ENCODE assay signal across 17 cellular contexts in the genomic region with DNA sequence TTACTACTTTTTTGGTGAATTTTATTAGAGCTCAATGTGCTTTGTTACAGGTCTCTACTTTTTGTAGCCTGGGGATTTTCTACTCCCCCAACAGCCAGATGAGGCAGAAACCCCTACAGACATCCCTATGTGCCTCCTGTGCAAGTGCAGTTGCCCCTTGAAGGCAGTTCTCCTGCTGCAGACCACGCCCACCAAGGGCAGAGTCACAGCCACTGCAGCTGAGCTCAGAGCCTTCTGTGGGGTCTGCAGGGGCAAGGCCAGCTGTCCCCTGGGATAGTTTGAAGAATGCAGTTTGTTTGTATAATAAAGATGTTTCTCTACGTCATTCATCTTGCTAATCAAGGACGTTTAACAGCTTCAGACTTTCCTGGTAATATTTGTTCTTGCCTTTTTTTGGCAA.
A peak's percentile ranks its signal among the peaks of the same experiment; 100 is the strongest.
DNase-seq lines count a peak whose midpoint lies in the region; ATAC-seq and TF ChIP-seq lines count a peak whose summit lies in the region.
"Had no signal": no experiment of that assay in that cellular context is flagged by ENCODE, and none has a peak within 500 bp of the region (broad histone marks: within the 10 kb centered on the region; RNA-seq: fewer than 3 reads in every experiment).

No MANE protein-coding gene starts in this region.

- no peak overlapping the region for H4K8ac ChIP-seq in mesendoderm (ENCODE audit: low read depth, low read length)

- peaks cover 0 to 5% (median 0%) of the 10 kb centered on the region in 3 donors for H3K9me3 ChIP-seq in tibial artery
- H3K9me3 ChIP-seq: BE2C had no signal

- H2BK15ac ChIP-seq in mesendoderm (replicated peaks; ENCODE audit: low read depth) = no peak overlapping the region

- no peaks in the 10 kb centered on the region for H3K27me3 ChIP-seq in GM23338 (ENCODE audit: insufficient read depth)
- H3K27me3 ChIP-seq in mesendoderm (ENCODE audit: insufficient read depth, low read length, poor library complexity) = no peaks in the 10 kb centered on the region
- peaks cover 0 to 3% of the 10 kb centered on the region in 2 donors for H3K27me3 ChIP-seq in tibial artery
- H3K27me3 ChIP-seq: BE2C had no signal

- no CpG with 5 or more reads among the region's 3 CpGs for WGBS in mesendoderm (ENCODE audit: extremely low coverage, insufficient coverage, low lambda C conversion rate)

- no peak overlapping the region for H3K23ac ChIP-seq in mesendoderm (ENCODE audit: low read length)

- H3K4me2 ChIP-seq in GM23338 (no peak overlapping the region), mesendoderm (ENCODE audit: low read length) (no peak overlapping the region)

- no peaks in the 10 kb centered on the region for H3K79me1 ChIP-seq in mesendoderm (ENCODE audit: low read length)

- H3K4ac ChIP-seq in mesendoderm (ENCODE audit: low read depth, low read length) = no peak overlapping the region

- intact Hi-C loops in tibial artery (cut with DNase I; ENCODE audit: low total_unique reads) = no loop called here

- H3K27ac Mint-ChIP-seq in GM23338 (no peak overlapping the region), WTC11 (no peak overlapping the region)
- H3K27ac Mint-ChIP-seq: CD8-positive, alpha-beta memory T cell had no signal

- H3K27ac ChIP-seq in GM23338 (ENCODE audit: low read depth) (no peak overlapping the region), mesendoderm (ENCODE audit: low read depth, low read length) (no peak overlapping the region), tibial artery (no peak overlapping the region)

- H3K4me3 Mint-ChIP-seq in GM23338 (no peak overlapping the region), WTC11 (no peak overlapping the region)
- H3K4me3 Mint-ChIP-seq: CD4-positive, CD25-positive, alpha-beta regulatory T cell; CD8-positive, alpha-beta memory T cell had no signal

- H2BK5ac ChIP-seq in mesendoderm (ENCODE audit: low read length) = no peak overlapping the region

- H3K36me3 ChIP-seq in GM23338 (ENCODE audit: insufficient read depth) (no peaks in the 10 kb centered on the region), mesendoderm (ENCODE audit: control insufficient read depth, insufficient read depth, low read length) (no peaks in the 10 kb centered on the region), tibial artery (no peaks in the 10 kb centered on the region)
- H3K36me3 ChIP-seq: BE2C had no signal

- no peaks in the 10 kb centered on the region for H4K20me1 ChIP-seq in GM23338 (replicated peaks; ENCODE audit: insufficient read depth)

- ATAC-seq in GM23338 (peak; percentile 91), WTC11 (peak; percentile 86)

- H3K56ac ChIP-seq in mesendoderm (ENCODE audit: low read length) = no peak overlapping the region

- no peaks in the 10 kb centered on the region for H3F3A ChIP-seq in GM23338 (replicated peaks; ENCODE audit: low read depth)

- H4K5ac ChIP-seq in mesendoderm (ENCODE audit: low read length) = no peak overlapping the region

- H2AFZ ChIP-seq in GM23338 = no peak overlapping the region

- H2AK5ac ChIP-seq in mesendoderm (ENCODE audit: low read length) = no peak overlapping the region

- DNase-seq in GM23338 (ENCODE audit: low spot score) (peak; percentile 52), WTC11 (ENCODE audit: low spot score) (peak; percentile 52), mesendoderm (peak; percentile 23), tibial artery (no peak), amygdala (lab: John Stamatoyannopoulos, UW) (no peak), 8988T (no peak)
- DNase-seq: ACHN; BE2C; C1 segment of cervical spinal cord; CD4-positive, CD25-positive, alpha-beta regulatory T cell; CD8-positive, alpha-beta memory T cell; COR-L47; DMS 273 treated with DMSO at 0.1 percent for 48 hours; DMS53; GDM1; GOT3; H7 had no signal

- no peak overlapping the region for H3K18ac ChIP-seq in mesendoderm (ENCODE audit: low read length)

- H3K79me2 ChIP-seq in GM23338 (replicated peaks; ENCODE audit: insufficient read depth) (no peaks in the 10 kb centered on the region), mesendoderm (ENCODE audit: control insufficient read depth, insufficient read depth, low read length) (no peaks in the 10 kb centered on the region)

- H3K36me3 Mint-ChIP-seq in GM23338 (ENCODE audit: low read depth) = peaks cover 16% of the 10 kb centered on the region; the same call in 2 of the 3 replicates
- H3K36me3 Mint-ChIP-seq in WTC11 = peaks cover 23% of the 10 kb centered on the region
- H3K36me3 Mint-ChIP-seq: CD4-positive, CD25-positive, alpha-beta regulatory T cell; CD8-positive, alpha-beta memory T cell had no signal

- POLR2A ChIA-PET in WTC11 (lab: Charles Lee) = no interaction called here

- H3K9me2 ChIP-seq in GM23338 (ENCODE audit: insufficient read depth) = no peaks in the 10 kb centered on the region

- H3K4me1 Mint-ChIP-seq in GM23338 (peaks cover 17% of the 10 kb centered on the region), WTC11 (peaks cover 46% of the 10 kb centered on the region)
- H3K4me1 Mint-ChIP-seq: CD4-positive, CD25-positive, alpha-beta regulatory T cell; CD8-positive, alpha-beta memory T cell had no signal

- H2BK120ac ChIP-seq in mesendoderm (ENCODE audit: low read depth, low read length) = no peak overlapping the region

- CTCF ChIA-PET in WTC11 (lab: Charles Lee) = interaction anchor here (1.2 kb wide), 1 partner anchor 76 kb away, joined by 3 read pairs; no protein-coding TSS in a partner anchor

- no peak overlapping the region for H3K9ac ChIP-seq in mesendoderm (ENCODE audit: low read length)

- H3K27me3 Mint-ChIP-seq in GM23338 (ENCODE audit: insufficient read depth, low read depth, poor library complexity) (peaks cover 5% of the 10 kb centered on the region), WTC11 (ENCODE audit: low read depth) (peaks cover 2% of the 10 kb centered on the region; the same call in 1 of the 2 replicates)
- H3K27me3 Mint-ChIP-seq: CD4-positive, CD25-positive, alpha-beta regulatory T cell had no signal

- peaks cover 40% of the 10 kb centered on the region for H3K4me1 ChIP-seq in GM23338 (ENCODE audit: insufficient read depth)
- no peaks in the 10 kb centered on the region for H3K4me1 ChIP-seq in mesendoderm (ENCODE audit: control insufficient read depth, low read depth, low read length)
- no peaks in the 10 kb centered on the region for H3K4me1 ChIP-seq in tibial artery
- H3K4me1 ChIP-seq: BE2C had no signal

- TF ChIP-seq CTCF in GM23338 (conservative IDR thresholded peaks at IDR 0.05; ENCODE audit: low read depth in 2 of 2) = no peak
- TF ChIP-seq CTCF in WTC11 (IDR thresholded peaks at IDR 0.05) = no peak
- TF ChIP-seq CTCF in tibial artery (IDR thresholded peaks at IDR 0.05) = no peak

- H3K9me3 Mint-ChIP-seq in GM23338 = peaks cover 51% of the 10 kb centered on the region
- peaks cover 46% of the 10 kb centered on the region for H3K9me3 Mint-ChIP-seq in WTC11

- H3K4me3 ChIP-seq in GM23338 (no peak overlapping the region), mesendoderm (ENCODE audit: low read length) (no peak overlapping the region), tibial artery (no peak overlapping the region)

TF ChIP-seq in GM23338, 12 proteins besides CTCF, POLR2A, EP300 and RAD21 (continues in another document):
- TF ChIP-seq ZNF114 (CRISPR knock-in tag; IDR thresholded peaks at IDR 0.05) (no peak), CREB1 (CRISPR knock-in tag; IDR thresholded peaks at IDR 0.05; ENCODE audit: low read depth) (no peak)

TF ChIP-seq in WTC11, 78 proteins besides CTCF, POLR2A, EP300 and RAD21:
- TF ChIP-seq GTF2I (CRISPR knock-in tag; conservative IDR thresholded peaks at IDR 0.05) (no peak), OVOL2 (CRISPR knock-in tag; IDR thresholded peaks at IDR 0.05; ENCODE audit: borderline replicate concordance) (no peak), NR2C2 (CRISPR knock-in tag; IDR thresholded peaks at IDR 0.05) (no peak), FOXJ3 (CRISPR knock-in tag; IDR thresholded peaks at IDR 0.05; ENCODE audit: borderline replicate concordance) (no peak), ESRRA (CRISPR knock-in tag; IDR thresholded peaks at IDR 0.05; ENCODE audit: borderline replicate concordance) (no peak), ZNF219 (CRISPR knock-in tag; IDR thresholded peaks at IDR 0.05; ENCODE audit: borderline replicate concordance) (no peak)
- TF ChIP-seq, protein P1, sequence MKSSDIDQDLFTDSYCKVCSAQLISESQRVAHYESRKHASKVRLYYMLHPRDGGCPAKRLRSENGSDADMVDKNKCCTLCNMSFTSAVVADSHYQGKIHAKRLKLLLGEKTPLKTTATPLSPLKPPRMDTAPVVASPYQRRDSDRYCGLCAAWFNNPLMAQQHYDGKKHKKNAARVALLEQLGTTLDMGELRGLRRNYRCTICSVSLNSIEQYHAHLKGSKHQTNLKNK (CRISPR knock-in tag; IDR thresholded peaks at IDR 0.05) = no peak

Comparison
In these comparisons a context has a peak if more than half of its experiments do, and no peak if none do; other contexts are left out.
1. DNase-seq: peak in GM23338 (single experiment), WTC11 (single experiment) and mesendoderm (single experiment); none in tibial artery (0 of 2), amygdala (0 of 56) and 8988T (single experiment).